30 cellular contexts compared by ENCODE assay signal in the genomic region with DNA sequence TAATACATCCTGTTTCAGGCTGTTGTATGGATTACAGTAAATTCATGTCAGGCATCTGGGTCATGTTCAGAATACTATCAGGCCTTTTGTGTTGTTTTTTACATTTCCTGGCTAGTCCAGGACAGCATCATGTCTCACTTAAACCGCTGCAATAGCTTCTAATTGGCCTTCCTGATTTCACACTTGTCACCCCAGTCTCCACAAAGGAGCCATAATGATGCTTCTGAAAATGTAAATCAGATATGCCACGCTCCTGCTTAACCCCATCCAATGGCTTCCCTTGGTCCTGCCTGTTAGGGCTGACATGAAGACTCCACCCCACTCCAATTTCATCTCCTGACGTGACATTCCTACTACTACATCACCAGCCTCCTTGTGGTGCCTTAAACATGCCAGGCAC.
"Had no signal": no experiment of that assay in that cellular context is flagged by ENCODE, and none has a peak within 500 bp of the region (broad histone marks: within the 10 kb centered on the region; RNA-seq: fewer than 3 reads in every experiment).

No MANE protein-coding gene starts in this region.

- H3K27me3 Mint-ChIP-seq: activated CD4-positive, alpha-beta T cell treated with anti-CD3 and anti-CD28 coated beads for 36 hours; activated CD4-positive, alpha-beta T cell treated with anti-CD3 and anti-CD28 coated beads, Interleukin-2, amount 10 ng/mL, durations not matched to agents 7 days and 5 days; activated naive CD4-positive, alpha-beta T cell treated with anti-CD3 and anti-CD28 coated beads, Interleukin-2, amount 50 U/mL, for 24 hours; activated naive CD8-positive, alpha-beta T cell treated with anti-CD3 and anti-CD28 coated beads, Interleukin-2, amount 10 ng/mL, durations not matched to agents 7 days and 5 days; activated T-cell treated with anti-CD3 and anti-CD28 coated beads, Interleukin-2, amount 50 U/mL, for 24 hours; brain had no signal

- H3K36me3 Mint-ChIP-seq: activated naive CD4-positive, alpha-beta T cell treated with anti-CD3 and anti-CD28 coated beads, Interleukin-2, amount 50 U/mL, for 24 hours; activated naive CD8-positive, alpha-beta T cell treated with anti-CD3 and anti-CD28 coated beads, Interleukin-2, amount 10 ng/mL, durations not matched to agents 7 days and 5 days; brain had no signal

- ATAC-seq: activated CD4-positive, alpha-beta T cell treated with anti-CD3 and anti-CD28 coated beads for 36 hours; activated CD8-positive, alpha-beta T cell treated with anti-CD3 and anti-CD28 coated beads, Interleukin-2, amount 10 ng/mL, durations not matched to agents 7 days and 5 days; Panc1 had no signal

- H3K9me3 Mint-ChIP-seq: activated CD4-positive, alpha-beta T cell treated with anti-CD3 and anti-CD28 coated beads, Interleukin-2, amount 10 ng/mL, durations not matched to agents 7 days and 5 days; activated naive CD4-positive, alpha-beta T cell treated with anti-CD3 and anti-CD28 coated beads, Interleukin-2, amount 50 U/mL, for 24 hours; activated naive CD8-positive, alpha-beta T cell treated with anti-CD3 and anti-CD28 coated beads, Interleukin-2, amount 10 ng/mL, durations not matched to agents 7 days and 5 days; activated T-cell treated with anti-CD3 and anti-CD28 coated beads, Interleukin-2, amount 50 U/mL, for 24 hours; activated T-helper 2 cell treated with anti-CD3 and anti-CD28 coated beads, Interferon-gamma antibody, Interleukin-2, Interleukin-4, amounts not matched to agents 10 μg/mL and 5 μg/mL and 100 μg/mL, durations not matched to agents 14 hours and 24 hours and 36 hours had no signal

- H3K27ac ChIP-seq: WERI-Rb-1 had no signal

- DNase-seq: activated CD4-positive, alpha-beta T cell treated with anti-CD3 and anti-CD28 coated beads for 36 hours; activated CD4-positive, alpha-beta T cell treated with anti-CD3 and anti-CD28 coated beads, Interleukin-2, amount 10 ng/mL, durations not matched to agents 7 days and 5 days; activated CD4-positive, alpha-beta T cell treated with anti-CD3 and anti-CD28 coated beads, Interleukin-2, amount 50 U/mL, for 48 hours; activated CD8-positive, alpha-beta T cell treated with anti-CD3 and anti-CD28 coated beads, Interleukin-2, amount 10 ng/mL, durations not matched to agents 7 days and 5 days; activated gamma-delta T cell; activated naive CD4-positive, alpha-beta T cell treated with Interleukin-2 at 50 U/mL for 16 hours; activated naive CD8-positive, alpha-beta T cell treated with anti-CD3 and anti-CD28 coated beads, Interleukin-2, amount 10 ng/mL, durations not matched to agents 7 days and 5 days; activated T-cell treated with anti-CD3 and anti-CD28 coated beads, Interleukin-2, amount 50 U/mL, for 24 hours; caudate nucleus; Karpas-422; KBM-7; NCI-H1105; NCI-H1417 treated with DMSO at 0.1 percent for 48 hours; NCI-H187 treated with DMSO at 0.1 percent for 48 hours; NCI-H2081; NCI-H2171 treated with DMSO at 0.1 percent for 48 hours; NCI-H345; NCI-H524 treated with DMSO at 0.1 percent for 48 hours; RPMI8226; SHP77 treated with DMSO at 0.1 percent for 48 hours; SW 1271; T-helper 1 cell; T-helper 2 cell; T-helper 9 cell; WERI-Rb-1 had no signal

- H3K36me3 ChIP-seq: WERI-Rb-1 had no signal

- H3K4me3 Mint-ChIP-seq: activated CD4-positive, alpha-beta T cell treated with anti-CD3 and anti-CD28 coated beads for 36 hours; activated CD4-positive, alpha-beta T cell treated with anti-CD3 and anti-CD28 coated beads, Interleukin-2, amount 10 ng/mL, durations not matched to agents 7 days and 5 days; activated CD8-positive, alpha-beta T cell treated with anti-CD3 and anti-CD28 coated beads, Interleukin-2, amount 10 ng/mL, durations not matched to agents 7 days and 5 days; activated naive CD4-positive, alpha-beta T cell treated with anti-CD3 and anti-CD28 coated beads, Interleukin-2, amount 50 U/mL, for 24 hours; activated naive CD8-positive, alpha-beta T cell treated with anti-CD3 and anti-CD28 coated beads, Interleukin-2, amount 10 ng/mL, durations not matched to agents 7 days and 5 days; activated T-cell treated with anti-CD3 and anti-CD28 coated beads, Interleukin-2, amount 50 U/mL, for 24 hours; brain had no signal

- H3K27ac Mint-ChIP-seq: activated CD4-positive, alpha-beta T cell treated with anti-CD3 and anti-CD28 coated beads for 36 hours; activated CD4-positive, alpha-beta T cell treated with anti-CD3 and anti-CD28 coated beads, Interleukin-2, amount 10 ng/mL, durations not matched to agents 7 days and 5 days; activated CD8-positive, alpha-beta T cell treated with anti-CD3 and anti-CD28 coated beads, Interleukin-2, amount 10 ng/mL, durations not matched to agents 7 days and 5 days; activated naive CD4-positive, alpha-beta T cell treated with anti-CD3 and anti-CD28 coated beads, Interleukin-2, amount 50 U/mL, for 24 hours; activated naive CD8-positive, alpha-beta T cell treated with anti-CD3 and anti-CD28 coated beads, Interleukin-2, amount 10 ng/mL, durations not matched to agents 7 days and 5 days; activated T-cell treated with anti-CD3 and anti-CD28 coated beads, Interleukin-2, amount 50 U/mL, for 24 hours; activated T-helper 2 cell treated with anti-CD3 and anti-CD28 coated beads, Interferon-gamma antibody, Interleukin-2, Interleukin-4, amounts not matched to agents 10 μg/mL and 5 μg/mL and 100 μg/mL, durations not matched to agents 14 hours and 24 hours and 36 hours had no signal

- H3K4me1 Mint-ChIP-seq: activated CD4-positive, alpha-beta T cell treated with anti-CD3 and anti-CD28 coated beads for 36 hours; activated CD4-positive, alpha-beta T cell treated with anti-CD3 and anti-CD28 coated beads, Interleukin-2, amount 10 ng/mL, durations not matched to agents 7 days and 5 days; activated naive CD4-positive, alpha-beta T cell treated with anti-CD3 and anti-CD28 coated beads, Interleukin-2, amount 50 U/mL, for 24 hours; activated naive CD8-positive, alpha-beta T cell treated with anti-CD3 and anti-CD28 coated beads, Interleukin-2, amount 10 ng/mL, durations not matched to agents 7 days and 5 days had no signal

- FAIRE-seq: bronchial epithelial cell had no signal
